26 cellular contexts compared by ENCODE assay signal in the genomic region with DNA sequence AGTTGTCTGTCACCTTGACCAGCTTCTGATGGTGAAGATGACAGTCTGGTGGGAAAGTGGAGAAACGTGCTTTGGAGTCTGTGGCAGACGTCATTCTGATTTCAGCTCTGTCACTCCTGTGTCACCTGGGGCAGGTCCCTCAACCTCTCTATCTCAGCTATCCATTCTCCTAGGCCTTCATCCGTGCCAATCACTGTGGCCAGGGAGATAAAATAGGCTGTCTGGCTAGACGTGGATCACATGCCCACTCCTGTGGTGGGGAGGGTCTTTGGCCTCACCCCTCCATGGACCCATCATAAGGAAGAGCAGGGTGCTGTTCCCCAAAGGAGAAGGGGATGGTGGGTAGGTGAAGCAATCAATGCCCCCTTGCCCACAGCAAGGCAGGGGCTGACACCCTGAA.
"Had no signal": no experiment of that assay in that cellular context is flagged by ENCODE, and none has a peak within 500 bp of the region (broad histone marks: within the 10 kb centered on the region; RNA-seq: fewer than 3 reads in every experiment).

No MANE protein-coding gene starts in this region.

- H3K9me3 ChIP-seq: ascending aorta, SJSA1, SK-N-SH had no signal

- H3K36me3 ChIP-seq: ascending aorta, cardiac muscle cell, SJSA1 had no signal

- DNase-seq: activated CD4-positive, alpha-beta T cell treated with anti-CD3 and anti-CD28 coated beads for 36 hours; activated CD4-positive, alpha-beta T cell treated with anti-CD3 and anti-CD28 coated beads, Interleukin-2, amount 10 ng/mL, durations not matched to agents 7 days and 5 days; activated CD4-positive, alpha-beta T cell treated with anti-CD3 and anti-CD28 coated beads, Interleukin-2, amount 50 U/mL, for 48 hours; activated CD8-positive, alpha-beta T cell treated with anti-CD3 and anti-CD28 coated beads, Interleukin-2, amount 10 ng/mL, durations not matched to agents 7 days and 5 days; activated gamma-delta T cell; activated naive CD4-positive, alpha-beta T cell treated with Interleukin-2 at 50 U/mL for 16 hours; activated naive CD8-positive, alpha-beta T cell treated with anti-CD3 and anti-CD28 coated beads, Interleukin-2, amount 10 ng/mL, durations not matched to agents 7 days and 5 days; activated T-cell treated with anti-CD3 and anti-CD28 coated beads, Interleukin-2, amount 50 U/mL, for 48 hours; amygdala; MM.1S; NCI-H1092 treated with DMSO at 0.1 percent for 48 hours; NCI-H1417 treated with DMSO at 0.1 percent for 48 hours; NCI-H187 treated with DMSO at 0.1 percent for 48 hours; NCI-H2081; NCI-H226; NCI-H446 treated with DMSO at 0.1 percent for 48 hours; NCI-H524; SHP77 treated with DMSO at 0.1 percent for 48 hours; SK-N-SH had no signal

- H3K4me1 ChIP-seq: SJSA1 had no signal

- H3K4me3 ChIP-seq: ascending aorta, cardiac muscle cell, SJSA1 had no signal

- H3K9ac ChIP-seq: KMS-11, SK-N-SH had no signal

- ATAC-seq: activated CD4-positive, alpha-beta T cell treated with anti-CD3 and anti-CD28 coated beads for 36 hours; activated CD4-positive, CD25-positive, alpha-beta regulatory T cell treated with anti-CD3 and anti-CD28 coated beads, Interleukin-2, amount 50 U/mL, for 24 hours; activated CD8-positive, alpha-beta T cell treated with anti-CD3 and anti-CD28 coated beads, Interleukin-2, amount 10 ng/mL, durations not matched to agents 7 days and 5 days; Panc1; WTC11 had no signal

- H3K4me2 ChIP-seq: KMS-11, SK-N-SH had no signal

- H3K27ac ChIP-seq: ascending aorta, cardiac muscle cell, KMS-11, SJSA1 had no signal

- H3K27me3 ChIP-seq: ascending aorta, cardiac muscle cell had no signal
